In the genomic region with DNA sequence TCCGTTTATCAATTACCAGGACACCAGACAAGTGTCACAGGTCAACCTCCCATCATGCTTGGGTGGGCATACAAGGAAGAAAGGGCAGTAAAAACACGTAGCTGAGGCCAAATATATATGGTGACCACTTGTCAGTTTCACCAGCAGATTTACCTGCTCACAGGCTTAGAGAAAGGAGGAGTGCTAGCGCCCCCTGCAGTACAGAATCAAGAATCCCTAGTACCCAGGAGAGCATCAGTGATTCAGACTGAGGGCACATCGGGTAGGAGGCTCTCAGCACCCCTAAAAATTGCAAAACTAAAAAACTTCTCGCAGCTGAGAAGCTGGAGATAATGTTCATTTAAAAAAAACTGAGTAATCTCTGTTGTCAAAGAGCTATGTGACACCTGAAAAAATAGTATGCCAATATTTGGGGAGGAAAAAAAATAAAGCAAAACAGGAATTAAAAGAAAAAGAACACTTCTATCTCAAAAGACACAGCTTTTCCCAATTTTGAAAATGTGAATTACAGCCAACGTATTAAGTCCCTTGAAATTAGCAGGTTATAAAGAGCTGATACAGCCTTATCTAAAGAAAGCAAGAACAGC, we compare ENCODE assay signal across 9 cellular contexts. TPM values are rescaled to one million over a fixed set of nuclear protein-coding genes. Genes with fewer than 3 reads are reported as not detected.
DNase-seq lines count a peak whose midpoint lies in the region; ATAC-seq, FAIRE-seq and TF ChIP-seq lines count a peak whose summit lies in the region.
"Had no signal": no experiment of that assay in that cellular context is flagged by ENCODE, and none has a peak within 500 bp of the region (broad histone marks: within the 10 kb centered on the region; RNA-seq: fewer than 3 reads in every experiment).

No MANE protein-coding gene starts in this region.

- POLR2A ChIA-PET in activated CD8-positive, alpha-beta T cell treated with anti-CD3 and anti-CD28 coated beads, Interleukin-2, amount 10 ng/mL, durations not matched to agents 7 days and 5 days (lab: Charles Lee): no interaction called here

- no peak overlapping the region for H3K4me2 ChIP-seq in hepatocyte

- H3K9me2 ChIP-seq in hepatocyte (replicated peaks; ENCODE audit: insufficient read depth): no peaks in the 10 kb centered on the region

- no peaks in the 10 kb centered on the region for H3K4me1 Mint-ChIP-seq in activated CD8-positive, alpha-beta T cell treated with anti-CD3 and anti-CD28 coated beads, Interleukin-2, amount 10 ng/mL, durations not matched to agents 7 days and 5 days (ENCODE audit: low read depth)

- H3K27me3 Mint-ChIP-seq in activated CD8-positive, alpha-beta T cell treated with anti-CD3 and anti-CD28 coated beads, Interleukin-2, amount 10 ng/mL, durations not matched to agents 7 days and 5 days (ENCODE audit: low read depth): peaks cover 14% of the 10 kb centered on the region

- H3K36me3 ChIP-seq in hepatocyte (replicated peaks; ENCODE audit: insufficient read depth, low read depth): no peaks in the 10 kb centered on the region

- WGBS in hepatocyte (ENCODE audit: low lambda C conversion rate, missing lambda C conversion rate): 17% methylated on average over 6 of the region's 6 CpGs

- peak; percentile 56 for TF ChIP-seq CTCF in AG10803 (conservative IDR thresholded peaks at IDR 0.05; ENCODE audit: low read length)
- peak; percentile 74 for TF ChIP-seq CTCF in hepatocyte (IDR thresholded peaks at IDR 0.05; ENCODE audit: poor library complexity)

- no peak overlapping the region for H3K4me3 ChIP-seq in AG10803 (ENCODE audit: low read length)
- no peak overlapping the region for H3K4me3 ChIP-seq in hepatocyte

- no peaks in the 10 kb centered on the region for H3K9me3 Mint-ChIP-seq in activated CD8-positive, alpha-beta T cell treated with anti-CD3 and anti-CD28 coated beads, Interleukin-2, amount 10 ng/mL, durations not matched to agents 7 days and 5 days (ENCODE audit: insufficient read depth)
- H3K9me3 Mint-ChIP-seq: IgD-negative memory B cell had no signal

- peak; percentile 77 for ATAC-seq in HG02885 (IDR thresholded peaks at IDR 0.05; ENCODE audit: poor library complexity, unreplicated experiment)
- peak; percentile 76 for ATAC-seq in activated CD8-positive, alpha-beta T cell treated with anti-CD3 and anti-CD28 coated beads, Interleukin-2, amount 10 ng/mL, durations not matched to agents 7 days and 5 days

- CTCF ChIA-PET in activated CD8-positive, alpha-beta T cell treated with anti-CD3 and anti-CD28 coated beads, Interleukin-2, amount 10 ng/mL, durations not matched to agents 7 days and 5 days (lab: Charles Lee): interaction anchor here (0.6 to 2.5 kb wide), 8 partner anchors 9 to 1697 kb away, joined by 3 to 18 read pairs (median 4); no protein-coding TSS in a partner anchor

- no peak overlapping the region for H3K27ac Mint-ChIP-seq in activated CD8-positive, alpha-beta T cell treated with anti-CD3 and anti-CD28 coated beads, Interleukin-2, amount 10 ng/mL, durations not matched to agents 7 days and 5 days

- H4K20me1 ChIP-seq in hepatocyte (ENCODE audit: insufficient read depth, poor library complexity, severe bottlenecking): no peaks in the 10 kb centered on the region

- H3K27ac ChIP-seq in hepatocyte: no peak overlapping the region

- H2AFZ ChIP-seq in hepatocyte: no peak overlapping the region

- peak; percentile 9 for DNase-seq in AG10803 (ENCODE audit: low read depth)
- no peak for DNase-seq in GM12891 (ENCODE audit: insufficient read length, low spot score)
- peak; percentile 17 for DNase-seq in NCI-H345 (lab: John Stamatoyannopoulos, UW)
- DNase-seq in activated CD8-positive, alpha-beta T cell treated with anti-CD3 and anti-CD28 coated beads, Interleukin-2, amount 10 ng/mL, durations not matched to agents 7 days and 5 days: peak; percentile 64
- DNase-seq in hepatocyte (ENCODE audit: low spot score): peak; percentile 80
- peak; percentile 8 to 32 for DNase-seq in stimulated activated CD8-positive, alpha-beta memory T cell treated with anti-CD3 and anti-CD28 coated beads, Interleukin-2, amount 100 ng/mL, for 48 hours (ENCODE audit: low read depth in 2 of 2)
- DNase-seq in 8988T: no peak

- H3K4me1 ChIP-seq in hepatocyte (ENCODE audit: insufficient read depth): no peaks in the 10 kb centered on the region

- TF ChIP-seq POLR2A in GM12891 (IDR thresholded peaks at IDR 0.05; ENCODE audit: low read depth, low read length): no peak

- no peak overlapping the region for H3K4me3 Mint-ChIP-seq in activated CD8-positive, alpha-beta T cell treated with anti-CD3 and anti-CD28 coated beads, Interleukin-2, amount 10 ng/mL, durations not matched to agents 7 days and 5 days

- FAIRE-seq in GM12891 (lab: Jason Lieb, UNC): peak; percentile 60

- H3K27me3 ChIP-seq in hepatocyte: no peaks in the 10 kb centered on the region

- H3K79me2 ChIP-seq in hepatocyte: no peaks in the 10 kb centered on the region

- H3K36me3 Mint-ChIP-seq in activated CD8-positive, alpha-beta T cell treated with anti-CD3 and anti-CD28 coated beads, Interleukin-2, amount 10 ng/mL, durations not matched to agents 7 days and 5 days (ENCODE audit: low read depth): no peaks in the 10 kb centered on the region
- H3K36me3 Mint-ChIP-seq: IgD-negative memory B cell had no signal

- H3K9me3 ChIP-seq in hepatocyte (ENCODE audit: low read depth): no peaks in the 10 kb centered on the region

TF ChIP-seq in GM12891, 5 proteins besides CTCF, POLR2A, EP300 and RAD21:
- TF ChIP-seq POLR2AphosphoS5 (IDR thresholded peaks at IDR 0.05; ENCODE audit: low read depth, low read length): no peak
- no peak for TF ChIP-seq TAF1 (IDR thresholded peaks at IDR 0.05; ENCODE audit: low read depth, low read length)
- no peak for TF ChIP-seq SPI1 (IDR thresholded peaks at IDR 0.05; ENCODE audit: low read depth, low read length)
- TF ChIP-seq PAX5 (IDR thresholded peaks at IDR 0.05; ENCODE audit: insufficient read depth, low read length, severe bottlenecking): no peak
- TF ChIP-seq POU2F2 (IDR thresholded peaks at IDR 0.05; ENCODE audit: low read depth, low read length): no peak

RNA-seq across cellular contexts. Expression of a gene that starts 21.2 kb away (rescaled TPM):
- polyA plus RNA-seq in GM12891 (2012; ENCODE audit: low read depth, missing spikeins): 22.4 TPM
- 10 to 100 TPM; 66.3 to 67.0 TPM for total RNA-seq in activated CD8-positive, alpha-beta T cell treated with anti-CD3 and anti-CD28 coated beads, Interleukin-2, amount 10 ng/mL, durations not matched to agents 7 days and 5 days
- 13.4 and 13.5 TPM in 2 replicates for total RNA-seq in hepatocyte
- polyA plus RNA-seq in hepatocyte: 35.4 and 42.3 TPM in 2 replicates

RNA-seq across cellular contexts. Expression of a gene that starts 29.5 kb away (rescaled TPM):
- polyA plus RNA-seq in GM12891 (2012; ENCODE audit: low read depth, missing spikeins): 6.0 TPM
- total RNA-seq in activated CD8-positive, alpha-beta T cell treated with anti-CD3 and anti-CD28 coated beads, Interleukin-2, amount 10 ng/mL, durations not matched to agents 7 days and 5 days: 1 to 10 TPM; 5.9 to 7.1 TPM
- total RNA-seq in hepatocyte: 2.6 TPM in 1 of 2 replicates, not detected in the other
- 8.2 and 16.6 TPM in 2 replicates for polyA plus RNA-seq in hepatocyte

Comparison
In these comparisons a context has a peak if more than half of its experiments do, and no peak if none do; other contexts are left out.
1. DNase-seq: peak in AG10803 (single experiment), NCI-H345 (single experiment), activated CD8-positive, alpha-beta T cell treated with anti-CD3 and anti-CD28 coated beads, Interleukin-2, amount 10 ng/mL, durations not matched to agents 7 days and 5 days (single experiment), hepatocyte (single experiment) and stimulated activated CD8-positive, alpha-beta memory T cell treated with anti-CD3 and anti-CD28 coated beads, Interleukin-2, amount 100 ng/mL, for 48 hours (2 of 2); none in GM12891 (single experiment) and 8988T (single experiment).